ENCODE assay signal across 15 cellular contexts in the genomic region with DNA sequence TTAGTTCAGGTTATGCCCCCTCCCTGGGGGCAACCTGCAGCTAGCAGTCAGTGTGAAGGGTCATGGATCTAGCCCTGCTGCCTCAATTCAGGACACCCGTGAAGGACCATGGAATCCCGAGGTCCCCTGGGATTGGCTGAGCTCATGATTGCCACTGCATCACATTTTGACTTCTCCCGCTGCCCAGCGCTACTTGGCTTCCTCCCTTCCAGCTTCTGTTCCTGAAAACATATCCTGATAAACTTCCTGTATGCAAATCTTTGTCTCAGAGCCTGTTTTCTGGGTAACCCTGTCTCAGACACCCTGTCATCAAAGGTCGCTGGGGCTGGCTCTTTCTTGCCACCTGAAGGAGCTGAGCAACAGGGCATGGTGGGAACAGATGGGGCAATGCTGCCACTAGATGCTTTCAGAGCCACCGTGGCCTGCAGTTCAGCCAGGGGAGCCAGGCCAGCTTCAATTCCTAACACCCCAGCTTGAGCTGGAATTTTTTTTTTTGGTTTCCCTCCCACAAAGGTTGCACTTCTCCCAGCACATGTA.
"Had no signal": no experiment of that assay in that cellular context is flagged by ENCODE, and none has a peak within 500 bp of the region (broad histone marks: within the 10 kb centered on the region; RNA-seq: fewer than 3 reads in every experiment).

No MANE protein-coding gene starts in this region.

- H3K4me1 Mint-ChIP-seq: activated naive CD4-positive, alpha-beta T cell treated with anti-CD3 and anti-CD28 coated beads, Interleukin-2, amount 10 ng/mL, durations not matched to agents 7 days and 5 days; activated T-helper 17 cell treated with anti-CD3 and anti-CD28 coated beads, Interleukin-2, amount 50 U/mL, for 72 hours; immature natural killer cell had no signal

- ATAC-seq: activated T-helper 17 cell treated with anti-CD3 and anti-CD28 coated beads, Interleukin-2, amount 50 U/mL, for 72 hours; naive thymus-derived CD8-positive, alpha-beta T cell had no signal

- DNase-seq: activated CD4-positive, alpha-beta T cell treated with anti-CD3 and anti-CD28 coated beads, Interleukin-2, amount 10 ng/mL, durations not matched to agents 24 days and 14 days; activated naive CD4-positive, alpha-beta T cell treated with anti-CD3 and anti-CD28 coated beads, Interleukin-2, amount 10 ng/mL, durations not matched to agents 7 days and 5 days; activated T-cell treated with anti-CD3 and anti-CD28 coated beads for 4 hours; central memory CD4-positive, alpha-beta T cell; cortex of kidney; immature natural killer cell; left cardiac atrium; naive thymus-derived CD8-positive, alpha-beta T cell; right lobe of liver; transverse colon had no signal

- H3K4me3 Mint-ChIP-seq: activated CD4-positive, alpha-beta T cell treated with anti-CD3 and anti-CD28 coated beads, Interleukin-2, amount 10 ng/mL, durations not matched to agents 24 days and 14 days; activated naive CD4-positive, alpha-beta T cell treated with anti-CD3 and anti-CD28 coated beads, Interleukin-2, amount 10 ng/mL, durations not matched to agents 7 days and 5 days; activated T-helper 17 cell treated with anti-CD3 and anti-CD28 coated beads, Interleukin-2, amount 50 U/mL, for 72 hours; immature natural killer cell; stimulated activated effector memory CD8-positive, alpha-beta T cell treated with anti-CD3 and anti-CD28 coated beads, Interleukin-12 subunit alpha, Interleukin-12 subunit beta, amount 100 ng/mL, for 72 hours had no signal

- H3K27me3 ChIP-seq: right lobe of liver, transverse colon had no signal

- H3K9me3 ChIP-seq: prostate gland, right lobe of liver, transverse colon had no signal

- H3K36me3 ChIP-seq: prostate gland, right lobe of liver, transverse colon had no signal

- H3K27ac Mint-ChIP-seq: activated CD4-positive, alpha-beta T cell treated with anti-CD3 and anti-CD28 coated beads, Interleukin-2, amount 10 ng/mL, durations not matched to agents 24 days and 14 days; activated naive CD4-positive, alpha-beta T cell treated with anti-CD3 and anti-CD28 coated beads, Interleukin-2, amount 10 ng/mL, durations not matched to agents 7 days and 5 days; activated T-helper 17 cell treated with anti-CD3 and anti-CD28 coated beads, Interleukin-2, amount 50 U/mL, for 72 hours; immature natural killer cell; stimulated activated effector memory CD8-positive, alpha-beta T cell treated with anti-CD3 and anti-CD28 coated beads, Interleukin-12 subunit alpha, Interleukin-12 subunit beta, amount 100 ng/mL, for 72 hours; WTC11 had no signal

- H3K9me3 Mint-ChIP-seq: activated CD4-positive, alpha-beta T cell treated with anti-CD3 and anti-CD28 coated beads, Interleukin-2, amount 10 ng/mL, durations not matched to agents 24 days and 14 days; activated naive CD4-positive, alpha-beta T cell treated with anti-CD3 and anti-CD28 coated beads, Interleukin-2, amount 10 ng/mL, durations not matched to agents 7 days and 5 days; activated T-helper 17 cell treated with anti-CD3 and anti-CD28 coated beads, Interleukin-2, amount 50 U/mL, for 72 hours; immature natural killer cell; naive thymus-derived CD8-positive, alpha-beta T cell; stimulated activated effector memory CD8-positive, alpha-beta T cell treated with anti-CD3 and anti-CD28 coated beads, Interleukin-12 subunit alpha, Interleukin-12 subunit beta, amount 100 ng/mL, for 72 hours had no signal

- H3K36me3 Mint-ChIP-seq: activated naive CD4-positive, alpha-beta T cell treated with anti-CD3 and anti-CD28 coated beads, Interleukin-2, amount 10 ng/mL, durations not matched to agents 7 days and 5 days; immature natural killer cell; naive thymus-derived CD8-positive, alpha-beta T cell; stimulated activated effector memory CD8-positive, alpha-beta T cell treated with anti-CD3 and anti-CD28 coated beads, Interleukin-12 subunit alpha, Interleukin-12 subunit beta, amount 100 ng/mL, for 72 hours; WTC11 had no signal

- H3K27me3 Mint-ChIP-seq: activated CD4-positive, alpha-beta T cell treated with anti-CD3 and anti-CD28 coated beads, Interleukin-2, amount 10 ng/mL, durations not matched to agents 24 days and 14 days had no signal

- H3K4me3 ChIP-seq: lung, prostate gland, right lobe of liver, transverse colon had no signal

- H3K27ac ChIP-seq: prostate gland, right lobe of liver, transverse colon had no signal

- H3K4me1 ChIP-seq: prostate gland, right lobe of liver, transverse colon had no signal
